ENCODE assay signal across 8 cellular contexts in the genomic region with DNA sequence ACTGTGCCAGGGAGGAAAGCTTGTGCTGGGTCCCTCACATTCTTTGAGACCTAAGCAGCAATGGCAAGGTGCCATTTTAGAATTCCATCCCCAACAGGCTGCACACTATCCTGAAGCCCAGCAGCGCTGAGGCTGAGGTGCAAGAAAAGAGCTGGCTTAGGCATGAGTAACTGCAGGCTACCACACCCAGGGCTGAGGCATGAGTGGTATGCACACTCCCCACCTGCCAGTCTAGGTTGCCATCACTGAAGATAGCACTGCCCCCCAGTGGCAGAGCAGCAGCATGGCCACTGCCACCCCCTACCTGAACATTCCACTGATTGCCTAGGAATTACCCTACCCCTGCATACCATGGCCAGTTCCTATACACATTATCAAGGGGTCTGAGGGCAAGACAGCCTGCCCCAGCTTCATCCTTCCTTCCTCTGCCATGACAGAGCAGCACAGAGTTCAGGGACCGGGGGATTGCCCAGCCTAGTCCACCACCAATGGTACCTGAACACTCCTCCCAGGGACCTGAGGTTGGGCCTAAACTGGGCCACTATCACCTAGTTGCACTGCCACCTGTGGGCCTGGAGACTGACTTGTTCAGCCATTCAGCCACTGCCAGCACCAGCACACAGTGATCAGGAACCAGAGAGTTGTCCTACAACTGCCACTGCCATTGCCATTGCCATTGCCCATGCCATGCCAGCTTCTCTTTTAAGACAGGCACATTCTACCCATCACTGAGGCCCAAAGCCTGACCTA.
A peak's percentile ranks its signal among the peaks of the same experiment; 100 is the strongest.
DNase-seq lines count a peak whose midpoint lies in the region; ATAC-seq and TF ChIP-seq lines count a peak whose summit lies in the region.

No MANE protein-coding gene starts in this region.

- DNase-seq in NCI-H146 (lab: John Stamatoyannopoulos, UW) (peak; percentile 57), NCI-H146 treated with DMSO at 0.1 percent for 48 hours (lab: John Stamatoyannopoulos, UW; ENCODE audit: unreplicated experiment) (no peak), glomerular visceral epithelial cell (ENCODE audit: extremely low spot score) (peak; percentile 45), COR-L47 (lab: John Stamatoyannopoulos, UW) (no peak)
- peak; percentile 56 for DNase-seq in stimulated activated CD4-positive, alpha-beta T cell treated with anti-CD3 and anti-CD28 coated beads, Interleukin-15, amount 100 ng/mL, for 24 hours

- peak; percentile 98 for ATAC-seq in GM21423 (IDR thresholded peaks at IDR 0.05; ENCODE audit: unreplicated experiment)
- peak; percentile 97 for ATAC-seq in HG03521 (IDR thresholded peaks at IDR 0.05; ENCODE audit: unreplicated experiment)
- ATAC-seq in SK-N-SH treated with all-trans-retinoic acid at 6 μM for 48 hours, result peak; percentile 99

TF ChIP-seq in SK-N-SH treated with all-trans-retinoic acid at 6 μM for 48 hours, 23 proteins besides CTCF, POLR2A, EP300 and RAD21:
- no peak for TF ChIP-seq ISL1 (CRISPR knock-in tag; IDR thresholded peaks at IDR 0.05)
- TF ChIP-seq CSDC2 (CRISPR knock-in tag; IDR thresholded peaks at IDR 0.05), result no peak
- TF ChIP-seq GLIS3 (CRISPR knock-in tag; IDR thresholded peaks at IDR 0.05), result no peak
- TF ChIP-seq, protein P1, sequence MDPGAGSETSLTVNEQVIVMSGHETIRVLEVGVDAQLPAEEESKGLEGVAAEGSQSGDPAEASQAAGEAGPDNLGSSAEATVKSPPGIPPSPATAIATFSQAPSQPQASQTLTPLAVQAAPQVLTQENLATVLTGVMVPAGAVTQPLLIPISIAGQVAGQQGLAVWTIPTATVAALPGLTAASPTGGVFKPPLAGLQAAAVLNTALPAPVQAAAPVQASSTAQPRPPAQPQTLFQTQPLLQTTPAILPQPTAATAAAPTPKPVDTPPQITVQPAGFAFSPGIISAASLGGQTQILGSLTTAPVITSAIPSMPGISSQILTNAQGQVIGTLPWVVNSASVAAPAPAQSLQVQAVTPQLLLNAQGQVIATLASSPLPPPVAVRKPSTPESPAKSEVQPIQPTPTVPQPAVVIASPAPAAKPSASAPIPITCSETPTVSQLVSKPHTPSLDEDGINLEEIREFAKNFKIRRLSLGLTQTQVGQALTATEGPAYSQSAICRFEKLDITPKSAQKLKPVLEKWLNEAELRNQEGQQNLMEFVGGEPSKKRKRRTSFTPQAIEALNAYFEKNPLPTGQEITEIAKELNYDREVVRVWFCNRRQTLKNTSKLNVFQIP (CRISPR knock-in tag; IDR thresholded peaks at IDR 0.05; ENCODE audit: borderline replicate concordance, low read depth), result no peak
- TF ChIP-seq PPARA (CRISPR knock-in tag; IDR thresholded peaks at IDR 0.05; ENCODE audit: borderline replicate concordance), result no peak
- TF ChIP-seq ZC3H10 (CRISPR knock-in tag; IDR thresholded peaks at IDR 0.05), result no peak
- no peak for TF ChIP-seq ARNTL (CRISPR knock-in tag; IDR thresholded peaks at IDR 0.05; ENCODE audit: borderline replicate concordance, low read depth)

Comparison
In these comparisons a context has a peak if more than half of its experiments do, and no peak if none do; other contexts are left out.
1. DNase-seq: peak in NCI-H146 (single experiment), glomerular visceral epithelial cell (single experiment) and stimulated activated CD4-positive, alpha-beta T cell treated with anti-CD3 and anti-CD28 coated beads, Interleukin-15, amount 100 ng/mL, for 24 hours (single experiment); none in NCI-H146 treated with DMSO at 0.1 percent for 48 hours (single experiment) and COR-L47 (single experiment).
2. Peak in every context shown above with its lines, with median percentiles within 50 percentile points of each other: ATAC-seq.